Comparison of ENCODE assay signal across 8 cellular contexts in the genomic region with DNA sequence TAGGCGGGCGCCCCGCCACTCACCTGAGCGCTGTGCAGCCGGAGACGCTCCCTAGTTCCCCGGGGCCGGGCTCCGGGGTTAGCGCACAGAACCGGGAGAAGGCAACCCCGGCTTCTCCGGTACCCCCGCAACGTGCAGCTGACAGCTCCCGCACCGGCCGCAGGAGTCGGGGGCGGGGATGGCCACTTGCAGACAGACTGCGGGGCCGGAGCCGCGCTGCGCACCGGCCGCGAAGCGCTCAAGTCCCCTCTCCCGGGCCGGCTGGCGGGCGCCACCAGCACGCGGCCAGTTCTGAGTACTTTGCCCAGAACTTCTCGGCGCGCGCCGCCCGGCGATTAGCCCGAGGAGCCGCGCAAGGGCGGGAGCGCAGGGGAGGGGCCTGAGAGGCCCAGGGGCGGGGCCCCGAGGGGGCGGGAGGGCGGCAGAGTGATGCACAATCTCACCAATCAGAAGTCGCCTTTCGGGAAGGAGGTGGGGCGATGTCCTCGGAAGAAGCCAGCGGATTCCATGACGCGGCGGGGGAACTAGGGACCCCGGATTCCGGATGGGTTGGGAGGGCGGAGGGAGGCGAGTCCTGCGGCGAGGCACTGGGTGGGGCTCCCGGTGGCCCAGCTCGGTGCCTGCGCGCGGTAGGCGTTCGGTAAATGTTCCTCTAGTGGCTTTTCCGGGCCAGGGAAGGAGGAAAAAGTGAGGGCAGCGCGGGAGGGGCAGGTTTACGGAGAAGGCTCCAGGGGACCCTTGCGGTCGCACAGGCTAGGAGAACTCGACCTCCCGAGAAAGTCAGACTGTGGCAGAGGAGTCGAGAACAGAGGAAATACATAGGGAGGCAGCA. TPM values are rescaled to one million over a fixed set of nuclear protein-coding genes. Genes with fewer than 3 reads are reported as not detected.
DNase-seq lines count a peak whose midpoint lies in the region; ATAC-seq and TF ChIP-seq lines count a peak whose summit lies in the region.

A gene with protein sequence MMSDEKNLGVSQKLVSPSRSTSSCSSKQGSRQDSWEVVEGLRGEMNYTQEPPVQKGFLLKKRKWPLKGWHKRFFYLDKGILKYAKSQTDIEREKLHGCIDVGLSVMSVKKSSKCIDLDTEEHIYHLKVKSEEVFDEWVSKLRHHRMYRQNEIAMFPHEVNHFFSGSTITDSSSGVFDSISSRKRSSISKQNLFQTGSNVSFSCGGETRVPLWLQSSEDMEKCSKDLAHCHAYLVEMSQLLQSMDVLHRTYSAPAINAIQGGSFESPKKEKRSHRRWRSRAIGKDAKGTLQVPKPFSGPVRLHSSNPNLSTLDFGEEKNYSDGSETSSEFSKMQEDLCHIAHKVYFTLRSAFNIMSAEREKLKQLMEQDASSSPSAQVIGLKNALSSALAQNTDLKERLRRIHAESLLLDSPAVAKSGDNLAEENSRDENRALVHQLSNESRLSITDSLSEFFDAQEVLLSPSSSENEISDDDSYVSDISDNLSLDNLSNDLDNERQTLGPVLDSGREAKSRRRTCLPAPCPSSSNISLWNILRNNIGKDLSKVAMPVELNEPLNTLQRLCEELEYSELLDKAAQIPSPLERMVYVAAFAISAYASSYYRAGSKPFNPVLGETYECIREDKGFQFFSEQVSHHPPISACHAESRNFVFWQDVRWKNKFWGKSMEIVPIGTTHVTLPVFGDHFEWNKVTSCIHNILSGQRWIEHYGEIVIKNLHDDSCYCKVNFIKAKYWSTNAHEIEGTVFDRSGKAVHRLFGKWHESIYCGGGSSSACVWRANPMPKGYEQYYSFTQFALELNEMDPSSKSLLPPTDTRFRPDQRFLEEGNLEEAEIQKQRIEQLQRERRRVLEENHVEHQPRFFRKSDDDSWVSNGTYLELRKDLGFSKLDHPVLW (minus strand): TSS at position 316 of the 832 bp plus-strand sequence. CDS start 87,706 bp downstream, outside the sequence.

- no peak for TF ChIP-seq CTCF in WERI-Rb-1 (IDR thresholded peaks at IDR 0.05; ENCODE audit: low read depth, low read length)
- TF ChIP-seq CTCF in mammary epithelial cell (conservative IDR thresholded peaks at IDR 0.05 in 1 of 2, IDR thresholded peaks at IDR 0.05 in 1 of 2; ENCODE audit: extremely low read depth in 1 of 2, insufficient read depth in 1 of 2, low read depth in 1 of 2, low read length in 2 of 2), result no peak

- ATAC-seq in GM18867 (IDR thresholded peaks at IDR 0.05; ENCODE audit: unreplicated experiment) (peak; percentile 77), HG03097 (IDR thresholded peaks at IDR 0.05; ENCODE audit: low FRiP score, unreplicated experiment) (peak; percentile 67)

- H3K27ac Mint-ChIP-seq in immature natural killer cell, result peak within 1 kb of the TSS; percentile 91 to 97 (median 93)

- H3K4me1 ChIP-seq in ACC112 (ENCODE audit: control insufficient read depth, insufficient read depth, low read length, unreplicated experiment), result peaks cover 5% of the 10 kb centered on the region
- H3K4me1 ChIP-seq in mammary epithelial cell (ENCODE audit: insufficient read depth, low read length), result peaks cover 45% of the 10 kb centered on the region

- peaks cover 11 to 21% (median 16%) of the 10 kb centered on the region in 3 donors for H3K27me3 Mint-ChIP-seq in immature natural killer cell (ENCODE audit: low read depth in 3 of 3)

- peak within 1 kb of the TSS; percentile 91 to 98 (median 96) for H3K4me3 Mint-ChIP-seq in immature natural killer cell

- H3K36me3 ChIP-seq in ACC112 (ENCODE audit: insufficient read depth, low read length) (no peaks in the 10 kb centered on the region), WERI-Rb-1 (peaks cover 4% of the 10 kb centered on the region), mammary epithelial cell (ENCODE audit: insufficient read depth, low read length) (no peaks in the 10 kb centered on the region)

- intact Hi-C loops in mammary epithelial cell (cut with micrococcal nuclease), result loop anchor here (1.0 to 5.0 kb wide), 6 partner anchors 48 to 313 kb away; no protein-coding TSS in a partner anchor

- H2AFZ ChIP-seq in ACC112 (ENCODE audit: low read length, unreplicated experiment) (peak within 1 kb of the TSS; percentile 97), mammary epithelial cell (ENCODE audit: low read depth, low read length) (peak within 1 kb of the TSS; percentile 95)

- H3K4me1 Mint-ChIP-seq in immature natural killer cell, result peaks cover 55 to 64% of the 10 kb centered on the region in 2 donors

- H4K20me1 ChIP-seq in mammary epithelial cell (ENCODE audit: insufficient read depth, low read length), result no peaks in the 10 kb centered on the region

- under 1% methylated on average over 23 of the region's 81 CpGs for WGBS in mammary epithelial cell (ENCODE audit: low coverage, missing lambda C conversion rate)

- dilution Hi-C loops in mammary epithelial cell (cut with HindIII; ENCODE audit: low sequenced_read_pairs), result loop anchor here (5.0 kb wide), 1 partner anchor 97 kb away; no protein-coding TSS in a partner anchor

- peak within 1 kb of the TSS; percentile 96 for H3K4me2 ChIP-seq in mammary epithelial cell (ENCODE audit: insufficient read depth, low read depth, low read length)

- H3K9me3 Mint-ChIP-seq in immature natural killer cell, result no peaks in the 10 kb centered on the region

- CTCF ChIA-PET in mammary epithelial cell (lab: Charles Lee; ENCODE audit: low non-redundant PET), result no interaction called here

- H3K27ac ChIP-seq in ACC112 (ENCODE audit: low read depth, low read length) (peak within 1 kb of the TSS; percentile 57), WERI-Rb-1 (peak within 1 kb of the TSS; percentile 92), mammary epithelial cell (ENCODE audit: insufficient read depth, low read depth, low read length) (peak within 1 kb of the TSS; percentile 85)

- BruUV-seq in mammary epithelial cell (replicated peaks; lab: Mats Ljungman, UMichigan), result no TSS peak

- peaks cover 0 to 5% (median 0%) of the 10 kb centered on the region in 3 donors for H3K36me3 Mint-ChIP-seq in immature natural killer cell

- in situ Hi-C loops in mammary epithelial cell (cut with MboI; ENCODE audit: low sequenced_read_pairs in 2 of 2), result loop anchor here (5.0 to 10.0 kb wide), 3 partner anchors 85 to 165 kb away; no protein-coding TSS in a partner anchor

- peak within 1 kb of the TSS; percentile 89 for H3K9ac ChIP-seq in mammary epithelial cell (ENCODE audit: insufficient read depth, low read length)

- H3K9me3 ChIP-seq in WERI-Rb-1 (ENCODE audit: severe bottlenecking), result peaks cover 2% of the 10 kb centered on the region
- H3K9me3 ChIP-seq in mammary epithelial cell (replicated peaks; ENCODE audit: insufficient read depth, low read length), result no peaks in the 10 kb centered on the region

- no peaks in the 10 kb centered on the region for H3K27me3 ChIP-seq in ACC112 (ENCODE audit: insufficient read depth, low read length)
- no peaks in the 10 kb centered on the region for H3K27me3 ChIP-seq in WERI-Rb-1 (ENCODE audit: insufficient read depth, low read depth, severe bottlenecking)
- H3K27me3 ChIP-seq in mammary epithelial cell (ENCODE audit: insufficient read depth, low read length), result no peaks in the 10 kb centered on the region

- H3K4me3 ChIP-seq in ACC112 (ENCODE audit: low read depth, low read length) (peak within 1 kb of the TSS; percentile 90), WERI-Rb-1 (ENCODE audit: low read depth, low read length) (peak within 1 kb of the TSS; percentile 51), mammary epithelial cell (replicated peaks in 1 of 3; ENCODE audit: insufficient read depth in 1 of 3, low read depth in 2 of 3, low read length in 3 of 3) (peak within 1 kb of the TSS; percentile 80 to 85 (median 81))

- DNase-seq in NCI-H2171 treated with DMSO at 0.1 percent for 48 hours (lab: John Stamatoyannopoulos, UW), result peak; percentile 90
- DNase-seq in WERI-Rb-1, result peak; percentile 96
- DNase-seq in mammary epithelial cell, result peak; percentile 94
- peak; percentile 95 to 96 (median 95) for DNase-seq in immature natural killer cell
- DNase-seq in smooth muscle cell of the brain vasculature (ENCODE audit: low read depth, low spot score), result peak; percentile 88

- H3K79me2 ChIP-seq in ACC112 (ENCODE audit: control insufficient read depth, insufficient read depth, low read length, unreplicated experiment), result peaks cover 31% of the 10 kb centered on the region
- H3K79me2 ChIP-seq in mammary epithelial cell (ENCODE audit: insufficient read depth, low read length), result peaks cover 49% of the 10 kb centered on the region

RNA-seq across cellular contexts. Expression of the gene that starts here (rescaled TPM):
- 10 to 100 TPM; 42.7 to 64.8 TPM for total RNA-seq in mammary epithelial cell
- 22.9 TPM for polyA plus RNA-seq in mammary epithelial cell
- polyA minus RNA-seq in mammary epithelial cell, result 26.3 TPM
- polyA plus RNA-seq in immature natural killer cell, result 10 to 100 TPM in 1 of 3 donors, 1 to 10 TPM in 2; 6.4 to 20.0 (median 8.5) TPM

Comparison
In these comparisons a context has a peak if more than half of its experiments do, and no peak if none do; other contexts are left out.
1. Peak in every context shown above with its lines: DNase-seq, ATAC-seq, H3K4me3 ChIP-seq and H3K27ac ChIP-seq.